8 cellular contexts compared by ENCODE assay signal in genomic region chr9:123322771-123323481, GRCh38. TPM values are rescaled to one million over a fixed set of nuclear protein-coding genes. Genes with fewer than 3 reads are reported as not detected.
DNase-seq lines count a peak whose midpoint lies in the region; ATAC-seq and TF ChIP-seq lines count a peak whose summit lies in the region.

No MANE protein-coding gene starts in this region.

- DNase-seq in GF-D8 (lab: John Stamatoyannopoulos, UW) (peak; percentile 26), activated gamma-delta T cell (lab: John Stamatoyannopoulos, UW) (peak; percentile 36), spleen (peak; percentile 86), NCI-H1694 treated with DMSO at 0.1 percent for 48 hours (lab: John Stamatoyannopoulos, UW) (no peak), cerebellar nuclear complex (lab: John Stamatoyannopoulos, UW) (no peak), NCI-H1436 treated with DMSO at 0.1 percent for 48 hours (lab: John Stamatoyannopoulos, UW) (no peak)

- no peaks in the 10 kb centered on the region for H3K79me2 ChIP-seq in OCI-LY3 (ENCODE audit: low read length)

- TF ChIP-seq CTCF in OCI-LY3 (IDR thresholded peaks at IDR 0.05; ENCODE audit: low read depth, low read length) (no peak), spleen (IDR thresholded peaks at IDR 0.05 in 8 of 11, conservative IDR thresholded peaks at IDR 0.05 in 3 of 11) (no peak)

- 25 to 31% (median 29%) methylated on average over 12 to 14 of the region's 14 CpGs for WGBS in spleen, 5 donors

- peak overlapping the region; percentile 65 for H3K4me2 ChIP-seq in OCI-LY3 (ENCODE audit: low read length)

- H3K9me3 ChIP-seq in OCI-LY3 (ENCODE audit: insufficient read depth, low read length) (no peaks in the 10 kb centered on the region), spleen (no peaks in the 10 kb centered on the region)

- intact Hi-C loops in spleen (cut with DNase I; ENCODE audit: low total_unique reads), result no loop called here

- H4K20me1 ChIP-seq in OCI-LY3 (ENCODE audit: insufficient read depth, low read length), result no peaks in the 10 kb centered on the region

- H3K36me3 ChIP-seq in OCI-LY3 (replicated peaks; ENCODE audit: low read depth, low read length) (no peaks in the 10 kb centered on the region), spleen (no peaks in the 10 kb centered on the region)

- peak overlapping the region; percentile 91 for H2AFZ ChIP-seq in OCI-LY3 (ENCODE audit: low read depth, low read length)

- peaks cover 37% of the 10 kb centered on the region for H3K4me1 ChIP-seq in OCI-LY3 (ENCODE audit: low read length)
- peaks cover 0 to 69% (median 41%) of the 10 kb centered on the region in 6 donors for H3K4me1 ChIP-seq in spleen

- H3K27me3 ChIP-seq in OCI-LY3 (ENCODE audit: low read depth, low read length) (no peaks in the 10 kb centered on the region), spleen (replicated peaks in 1 of 7) (no peaks in the 10 kb centered on the region)

- H3K27ac ChIP-seq in OCI-LY3 (ENCODE audit: low read length), result peak overlapping the region; percentile 44
- peak overlapping the region; percentile 32 to 76 (median 56) for H3K27ac ChIP-seq in spleen

- TF ChIP-seq POLR2A in spleen (IDR thresholded peaks at IDR 0.05), result no peak

- H3K4me3 ChIP-seq in OCI-LY3 (ENCODE audit: low read length) (peak overlapping the region; percentile 52), spleen (peak overlapping the region in 1 of 8 donors; percentile 40)

- H3K9ac ChIP-seq in OCI-LY3 (ENCODE audit: low read length), result peak overlapping the region; percentile 34; the same call in 1 of the 2 replicates

- ATAC-seq in GM21825 (IDR thresholded peaks at IDR 0.05; ENCODE audit: unreplicated experiment), result peak; percentile 48

RNA-seq across cellular contexts. Expression of gene CRB2, which starts 33.1 kb away (rescaled TPM):
- total RNA-seq in spleen, result 1 to 10 TPM in 6 of 7 donors, under 1 TPM in 1; 0.34 to 3.0 (median 2.2) TPM
- polyA plus RNA-seq in spleen, result 1 to 10 TPM in 1 of 3 donors, under 1 TPM in 2; 0.42 to 1.2 (median 0.52) TPM

RNA-seq across cellular contexts. Expression of gene STRBP, which starts 54.5 kb away (rescaled TPM):
- 10 to 100 TPM; 23.8 to 48.4 (median 36.8) TPM for total RNA-seq in spleen
- 10 to 100 TPM; 30.9 to 57.1 (median 36.5) TPM for polyA plus RNA-seq in spleen

Comparison
In these comparisons a context has a peak if more than half of its experiments do, and no peak if none do; other contexts are left out.
1. DNase-seq: peak in GF-D8 (single experiment), activated gamma-delta T cell (single experiment) and spleen (single experiment); none in NCI-H1694 treated with DMSO at 0.1 percent for 48 hours (single experiment), cerebellar nuclear complex (0 of 2) and NCI-H1436 treated with DMSO at 0.1 percent for 48 hours (single experiment).